In the genomic region with DNA sequence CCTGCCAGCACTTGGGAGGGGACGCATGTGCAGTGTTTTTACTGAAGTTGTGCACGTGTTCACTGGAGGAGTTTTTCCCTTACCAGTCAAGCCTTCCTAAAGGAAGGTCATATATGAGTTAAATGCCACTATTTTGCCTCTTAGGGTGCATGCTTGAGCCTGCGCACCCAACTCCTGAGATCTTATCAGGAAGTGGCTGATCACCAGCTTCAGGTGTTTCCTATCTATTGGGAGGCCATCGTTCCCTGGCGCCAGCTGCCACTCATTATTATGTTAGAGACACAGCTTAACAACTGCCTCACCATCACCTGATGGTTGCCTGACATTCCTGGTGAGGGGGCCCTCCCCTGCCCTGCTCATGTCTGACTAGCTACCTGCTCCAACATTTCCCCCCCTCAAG, we compare ENCODE assay signal across 35 cellular contexts. TPM values are rescaled to one million over a fixed set of nuclear protein-coding genes. Genes with fewer than 3 reads are reported as not detected.
"Had no signal": no experiment of that assay in that cellular context is flagged by ENCODE, and none has a peak within 500 bp of the region (broad histone marks: within the 10 kb centered on the region; RNA-seq: fewer than 3 reads in every experiment).

No MANE protein-coding gene starts in this region.

- H3K4me3 ChIP-seq: adrenal gland, body of pancreas, colonic mucosa, esophagus squamous epithelium, gastroesophageal sphincter, heart right ventricle had no signal

- DNase-seq: activated CD4-positive, alpha-beta memory T cell treated with anti-CD3 and anti-CD28 coated beads for 36 hours; activated CD4-positive, alpha-beta T cell treated with anti-CD3 and anti-CD28 coated beads for 36 hours; activated CD4-positive, alpha-beta T cell treated with anti-CD3 and anti-CD28 coated beads, Interleukin-2, amount 10 ng/mL, durations not matched to agents 24 days and 14 days; activated CD4-positive, CD25-positive, alpha-beta regulatory T cell; activated CD4-positive, CD25-positive, alpha-beta regulatory T cell treated with anti-CD3 and anti-CD28 coated beads, Interleukin-2, amount 50 U/mL, for 72 hours; activated CD8-positive, alpha-beta memory T cell treated with anti-CD3 and anti-CD28 coated beads, Interleukin-2, amount 10 ng/mL, durations not matched to agents 7 days and 5 days; activated CD8-positive, alpha-beta memory T cell treated with anti-CD3 and anti-CD28 coated beads, Interleukin-2, amount 50 U/mL, for 4 hours; activated CD8-positive, alpha-beta T cell treated with anti-CD3 and anti-CD28 coated beads, Interleukin-2, amount 10 ng/mL, durations not matched to agents 7 days and 5 days; activated effector memory CD4-positive, alpha-beta T cell treated with anti-CD3 and anti-CD28 coated beads, Interleukin-2, amount 50 U/mL, for 16 hours; activated naive CD4-positive, alpha-beta T cell treated with anti-CD3 and anti-CD28 coated beads for 36 hours; activated naive CD8-positive, alpha-beta T cell treated with anti-CD3 and anti-CD28 coated beads for 36 hours; activated naive CD8-positive, alpha-beta T cell treated with anti-CD3 and anti-CD28 coated beads, Interleukin-2, amount 50 U/mL, for 24 hours; activated T-cell treated with anti-CD3 and anti-CD28 coated beads, Interleukin-2, amount 50 U/mL, for 1 hour; activated T-cell treated with anti-CD3 and anti-CD28 coated beads, Interleukin-2, amount 50 U/mL, for 48 hours; adrenal gland; amygdala; aorta; body of pancreas; caudate nucleus; colonic mucosa; effector CD8-positive, alpha-beta T cell; esophagus squamous epithelium; foreskin melanocyte; heart right ventricle; T-helper 2 cell had no signal

- ATAC-seq: activated CD4-positive, alpha-beta T cell treated with anti-CD3 and anti-CD28 coated beads for 36 hours; activated CD8-positive, alpha-beta memory T cell treated with anti-CD3 and anti-CD28 coated beads, Interleukin-2, amount 10 ng/mL, durations not matched to agents 7 days and 5 days; activated CD8-positive, alpha-beta T cell treated with anti-CD3 and anti-CD28 coated beads, Interleukin-2, amount 10 ng/mL, durations not matched to agents 7 days and 5 days; activated naive CD8-positive, alpha-beta T cell treated with anti-CD3 and anti-CD28 coated beads, Interleukin-2, amount 50 U/mL, for 24 hours; body of pancreas; gastroesophageal sphincter; heart right ventricle had no signal

- H3K4me3 Mint-ChIP-seq: activated CD4-positive, alpha-beta memory T cell treated with anti-CD3 and anti-CD28 coated beads for 36 hours; activated CD4-positive, alpha-beta T cell treated with anti-CD3 and anti-CD28 coated beads for 36 hours; activated CD4-positive, alpha-beta T cell treated with anti-CD3 and anti-CD28 coated beads, Interleukin-2, amount 10 ng/mL, durations not matched to agents 24 days and 14 days; activated CD8-positive, alpha-beta memory T cell treated with anti-CD3 and anti-CD28 coated beads, Interleukin-2, amount 10 ng/mL, durations not matched to agents 7 days and 5 days; activated CD8-positive, alpha-beta T cell treated with anti-CD3 and anti-CD28 coated beads, Interleukin-2, amount 10 ng/mL, durations not matched to agents 7 days and 5 days; activated naive CD4-positive, alpha-beta T cell treated with anti-CD3 and anti-CD28 coated beads for 36 hours; activated naive CD4-positive, alpha-beta T cell treated with anti-CD3 and anti-CD28 coated beads, Interleukin-2, amount 50 U/mL, for 24 hours; activated naive CD8-positive, alpha-beta T cell treated with anti-CD3 and anti-CD28 coated beads for 36 hours; activated naive CD8-positive, alpha-beta T cell treated with anti-CD3 and anti-CD28 coated beads, Interleukin-2, amount 50 U/mL, for 24 hours; activated T-helper 1 cell treated with anti-CD3 and anti-CD28 coated beads, Interleukin-12 subunit alpha, Interleukin-12 subunit beta, Interleukin-2, Interleukin-4 antibody, amounts not matched to agents 30 ng/mL and 10 ng/mL and 1 ng/mL, durations not matched to agents 14 hours and 24 hours and 36 hours had no signal

- H3K9me3 Mint-ChIP-seq: activated naive CD4-positive, alpha-beta T cell treated with anti-CD3 and anti-CD28 coated beads for 36 hours; activated naive CD4-positive, alpha-beta T cell treated with anti-CD3 and anti-CD28 coated beads, Interleukin-2, amount 50 U/mL, for 24 hours; activated T-helper 1 cell treated with anti-CD3 and anti-CD28 coated beads, Interleukin-12 subunit alpha, Interleukin-12 subunit beta, Interleukin-2, Interleukin-4 antibody, amounts not matched to agents 30 ng/mL and 10 ng/mL and 1 ng/mL, durations not matched to agents 14 hours and 24 hours and 36 hours had no signal

- H3K27me3 Mint-ChIP-seq: activated CD4-positive, alpha-beta memory T cell treated with anti-CD3 and anti-CD28 coated beads for 36 hours; activated CD4-positive, alpha-beta T cell treated with anti-CD3 and anti-CD28 coated beads for 36 hours; activated CD4-positive, alpha-beta T cell treated with anti-CD3 and anti-CD28 coated beads, Interleukin-2, amount 10 ng/mL, durations not matched to agents 24 days and 14 days; activated CD8-positive, alpha-beta memory T cell treated with anti-CD3 and anti-CD28 coated beads, Interleukin-2, amount 10 ng/mL, durations not matched to agents 7 days and 5 days; activated naive CD4-positive, alpha-beta T cell treated with anti-CD3 and anti-CD28 coated beads, Interleukin-2, amount 50 U/mL, for 24 hours; activated naive CD8-positive, alpha-beta T cell treated with anti-CD3 and anti-CD28 coated beads for 36 hours; activated naive CD8-positive, alpha-beta T cell treated with anti-CD3 and anti-CD28 coated beads, Interleukin-2, amount 50 U/mL, for 24 hours had no signal

- H3K27ac Mint-ChIP-seq: activated CD4-positive, alpha-beta memory T cell treated with anti-CD3 and anti-CD28 coated beads for 36 hours; activated CD4-positive, alpha-beta T cell treated with anti-CD3 and anti-CD28 coated beads for 36 hours; activated CD4-positive, alpha-beta T cell treated with anti-CD3 and anti-CD28 coated beads, Interleukin-2, amount 10 ng/mL, durations not matched to agents 24 days and 14 days; activated CD8-positive, alpha-beta memory T cell treated with anti-CD3 and anti-CD28 coated beads, Interleukin-2, amount 10 ng/mL, durations not matched to agents 7 days and 5 days; activated CD8-positive, alpha-beta T cell treated with anti-CD3 and anti-CD28 coated beads, Interleukin-2, amount 10 ng/mL, durations not matched to agents 7 days and 5 days; activated naive CD4-positive, alpha-beta T cell treated with anti-CD3 and anti-CD28 coated beads for 36 hours; activated naive CD4-positive, alpha-beta T cell treated with anti-CD3 and anti-CD28 coated beads, Interleukin-2, amount 50 U/mL, for 24 hours; activated naive CD8-positive, alpha-beta T cell treated with anti-CD3 and anti-CD28 coated beads for 36 hours; activated naive CD8-positive, alpha-beta T cell treated with anti-CD3 and anti-CD28 coated beads, Interleukin-2, amount 50 U/mL, for 24 hours; activated T-helper 1 cell treated with anti-CD3 and anti-CD28 coated beads, Interleukin-12 subunit alpha, Interleukin-12 subunit beta, Interleukin-2, Interleukin-4 antibody, amounts not matched to agents 30 ng/mL and 10 ng/mL and 1 ng/mL, durations not matched to agents 14 hours and 24 hours and 36 hours; activated T-helper 2 cell treated with anti-CD3 and anti-CD28 coated beads, Interferon-gamma antibody, Interleukin-2, Interleukin-4, amounts not matched to agents 10 μg/mL and 5 μg/mL and 100 μg/mL, durations not matched to agents 14 hours and 24 hours and 36 hours had no signal

RNA-seq across cellular contexts. Expression of a gene that starts 8.5 kb away (rescaled TPM):
- total RNA-seq: activated CD4-positive, alpha-beta memory T cell treated with anti-CD3 and anti-CD28 coated beads for 36 hours; activated CD4-positive, alpha-beta T cell treated with anti-CD3 and anti-CD28 coated beads for 36 hours; activated CD4-positive, alpha-beta T cell treated with anti-CD3 and anti-CD28 coated beads, Interleukin-2, amount 10 ng/mL, durations not matched to agents 24 days and 14 days; activated CD8-positive, alpha-beta memory T cell treated with anti-CD3 and anti-CD28 coated beads for 36 hours; activated CD8-positive, alpha-beta memory T cell treated with anti-CD3 and anti-CD28 coated beads, Interleukin-2, amount 10 ng/mL, durations not matched to agents 7 days and 5 days; activated CD8-positive, alpha-beta T cell treated with anti-CD3 and anti-CD28 coated beads, Interleukin-2, amount 10 ng/mL, durations not matched to agents 7 days and 5 days; activated naive CD4-positive, alpha-beta T cell treated with anti-CD3 and anti-CD28 coated beads for 36 hours; activated naive CD8-positive, alpha-beta T cell treated with anti-CD3 and anti-CD28 coated beads for 36 hours; activated T-helper 1 cell treated with anti-CD3 and anti-CD28 coated beads, Interleukin-12 subunit alpha, Interleukin-12 subunit beta, Interleukin-2, Interleukin-4 antibody, amounts not matched to agents 30 ng/mL and 10 ng/mL and 1 ng/mL, durations not matched to agents 14 hours and 24 hours and 36 hours; activated T-helper 2 cell treated with anti-CD3 and anti-CD28 coated beads, Interferon-gamma antibody, Interleukin-2, Interleukin-4, amounts not matched to agents 10 μg/mL and 5 μg/mL and 100 μg/mL, durations not matched to agents 14 hours and 24 hours and 36 hours; body of pancreas; endothelial cell of umbilical vein; fibroblast of lung; fibroblast of villous mesenchyme had no signal
- polyA plus RNA-seq: aorta, endothelial cell of umbilical vein, fibroblast of lung had no signal

RNA-seq across cellular contexts. Expression of a gene that starts 59.0 kb away (rescaled TPM):
- total RNA-seq: activated CD4-positive, alpha-beta memory T cell treated with anti-CD3 and anti-CD28 coated beads for 36 hours; activated CD4-positive, alpha-beta T cell treated with anti-CD3 and anti-CD28 coated beads for 36 hours; activated CD4-positive, alpha-beta T cell treated with anti-CD3 and anti-CD28 coated beads, Interleukin-2, amount 10 ng/mL, durations not matched to agents 24 days and 14 days; activated CD8-positive, alpha-beta memory T cell treated with anti-CD3 and anti-CD28 coated beads for 36 hours; activated CD8-positive, alpha-beta memory T cell treated with anti-CD3 and anti-CD28 coated beads, Interleukin-2, amount 10 ng/mL, durations not matched to agents 7 days and 5 days; activated CD8-positive, alpha-beta T cell treated with anti-CD3 and anti-CD28 coated beads, Interleukin-2, amount 10 ng/mL, durations not matched to agents 7 days and 5 days; activated naive CD4-positive, alpha-beta T cell treated with anti-CD3 and anti-CD28 coated beads for 36 hours; activated naive CD8-positive, alpha-beta T cell treated with anti-CD3 and anti-CD28 coated beads for 36 hours; activated T-helper 1 cell treated with anti-CD3 and anti-CD28 coated beads, Interleukin-12 subunit alpha, Interleukin-12 subunit beta, Interleukin-2, Interleukin-4 antibody, amounts not matched to agents 30 ng/mL and 10 ng/mL and 1 ng/mL, durations not matched to agents 14 hours and 24 hours and 36 hours; activated T-helper 2 cell treated with anti-CD3 and anti-CD28 coated beads, Interferon-gamma antibody, Interleukin-2, Interleukin-4, amounts not matched to agents 10 μg/mL and 5 μg/mL and 100 μg/mL, durations not matched to agents 14 hours and 24 hours and 36 hours; dermis microvascular lymphatic vessel endothelial cell; endothelial cell of umbilical vein; glomerular endothelial cell had no signal
- polyA plus RNA-seq: aorta, endothelial cell of umbilical vein had no signal
